ENCODE assay signal across 20 cellular contexts in genomic region chr3:195762249-195762585, GRCh38. TPM values are rescaled to one million over a fixed set of nuclear protein-coding genes. Genes with fewer than 3 reads are reported as not detected.
A peak's percentile ranks its signal among the peaks of the same experiment; 100 is the strongest.
DNase-seq lines count a peak whose midpoint lies in the region; ATAC-seq, FAIRE-seq and TF ChIP-seq lines count a peak whose summit lies in the region.
"Had no signal": no experiment of that assay in that cellular context is flagged by ENCODE, and none has a peak within 500 bp of the region (broad histone marks: within the 10 kb centered on the region; RNA-seq: fewer than 3 reads in every experiment).

No MANE protein-coding gene starts in this region.

- no peaks in the 10 kb centered on the region for H3K9me3 ChIP-seq in lower lobe of right lung

- H3K27ac Mint-ChIP-seq in activated naive CD4-positive, alpha-beta T cell treated with anti-CD3 and anti-CD28 coated beads, Interleukin-2, amount 10 ng/mL, durations not matched to agents 7 days and 5 days = no peak overlapping the region
- no peak overlapping the region for H3K27ac Mint-ChIP-seq in activated naive CD4-positive, alpha-beta T cell treated with anti-CD3 and anti-CD28 coated beads, Interleukin-2, amount 50 U/mL, for 72 hours
- H3K27ac Mint-ChIP-seq in stimulated activated memory B cell treated with anti-CD40 and anti-IgM and Interleukin-4, amounts not matched to agents 10 μg/mL and 1 μg/mL and 100 μg/mL, for 72 hours = no peak overlapping the region
- H3K27ac Mint-ChIP-seq in activated T-helper 1 cell treated with anti-CD3 and anti-CD28 coated beads, Interleukin-12 subunit alpha, Interleukin-12 subunit beta, Interleukin-2, Interleukin-4 antibody, amounts not matched to agents 30 ng/mL and 10 ng/mL and 1 ng/mL, durations not matched to agents 14 hours and 24 hours and 36 hours = no peak overlapping the region
- H3K27ac Mint-ChIP-seq: CD4-positive, CD25-positive, alpha-beta regulatory T cell had no signal

- DNase-seq in activated naive CD4-positive, alpha-beta T cell treated with anti-CD3 and anti-CD28 coated beads, Interleukin-2, amount 10 ng/mL, durations not matched to agents 7 days and 5 days = peak; percentile 18
- DNase-seq in activated naive CD4-positive, alpha-beta T cell treated with anti-CD3 and anti-CD28 coated beads, Interleukin-2, amount 50 U/mL, for 72 hours (ENCODE audit: low spot score in 2 of 2) = no peak
- peak; percentile 8 for DNase-seq in D721Med (ENCODE audit: insufficient read length, low spot score)
- DNase-seq in lower lobe of right lung = peak; percentile 30
- no peak for DNase-seq in pons (ENCODE audit: low spot score)
- DNase-seq in activated T-helper 1 cell treated with anti-CD3 and anti-CD28 coated beads, Interleukin-12 subunit alpha, Interleukin-12 subunit beta, Interleukin-2, Interleukin-4 antibody, amounts not matched to agents 30 ng/mL and 10 ng/mL and 1 ng/mL, durations not matched to agents 14 hours and 24 hours and 36 hours (ENCODE audit: low spot score) = no peak
- DNase-seq: Calu3; CD4-positive, CD25-positive, alpha-beta regulatory T cell; DMS153; DMS79 treated with DMSO at 0.1 percent for 48 hours; EL had no signal

- intact Hi-C loops in lower lobe of right lung (cut with DNase I) = no loop called here
- intact Hi-C loops in activated T-helper 1 cell treated with anti-CD3 and anti-CD28 coated beads, Interleukin-12 subunit alpha, Interleukin-12 subunit beta, Interleukin-2, Interleukin-4 antibody, amounts not matched to agents 30 ng/mL and 10 ng/mL and 1 ng/mL, durations not matched to agents 14 hours and 24 hours and 36 hours (cut with micrococcal nuclease) = no loop called here

- peaks cover under 1% of the 10 kb centered on the region for H3K9me3 Mint-ChIP-seq in activated naive CD4-positive, alpha-beta T cell treated with anti-CD3 and anti-CD28 coated beads, Interleukin-2, amount 10 ng/mL, durations not matched to agents 7 days and 5 days
- no peaks in the 10 kb centered on the region for H3K9me3 Mint-ChIP-seq in activated naive CD4-positive, alpha-beta T cell treated with anti-CD3 and anti-CD28 coated beads, Interleukin-2, amount 50 U/mL, for 72 hours
- peaks cover 1% of the 10 kb centered on the region for H3K9me3 Mint-ChIP-seq in stimulated activated memory B cell treated with anti-CD40 and anti-IgM and Interleukin-4, amounts not matched to agents 10 μg/mL and 1 μg/mL and 100 μg/mL, for 72 hours
- no peaks in the 10 kb centered on the region for H3K9me3 Mint-ChIP-seq in activated T-helper 1 cell treated with anti-CD3 and anti-CD28 coated beads, Interleukin-12 subunit alpha, Interleukin-12 subunit beta, Interleukin-2, Interleukin-4 antibody, amounts not matched to agents 30 ng/mL and 10 ng/mL and 1 ng/mL, durations not matched to agents 14 hours and 24 hours and 36 hours

- H3K4me3 ChIP-seq in lower lobe of right lung = no peak overlapping the region
- H3K4me3 ChIP-seq: K562 had no signal

- no peaks in the 10 kb centered on the region for H3K36me3 ChIP-seq in lower lobe of right lung

- H3K4me1 ChIP-seq in lower lobe of right lung = peaks cover 4% of the 10 kb centered on the region

- CTCF ChIA-PET in activated naive CD4-positive, alpha-beta T cell treated with anti-CD3 and anti-CD28 coated beads, Interleukin-2, amount 10 ng/mL, durations not matched to agents 7 days and 5 days (lab: Charles Lee) = no interaction called here

- H3K27ac ChIP-seq in lower lobe of right lung = no peak overlapping the region
- H3K27ac ChIP-seq: 22Rv1 had no signal

- H3K36me3 Mint-ChIP-seq in activated naive CD4-positive, alpha-beta T cell treated with anti-CD3 and anti-CD28 coated beads, Interleukin-2, amount 10 ng/mL, durations not matched to agents 7 days and 5 days = peaks cover 1% of the 10 kb centered on the region
- no peaks in the 10 kb centered on the region for H3K36me3 Mint-ChIP-seq in activated naive CD4-positive, alpha-beta T cell treated with anti-CD3 and anti-CD28 coated beads, Interleukin-2, amount 50 U/mL, for 72 hours
- no peaks in the 10 kb centered on the region for H3K36me3 Mint-ChIP-seq in stimulated activated memory B cell treated with anti-CD40 and anti-IgM and Interleukin-4, amounts not matched to agents 10 μg/mL and 1 μg/mL and 100 μg/mL, for 72 hours
- H3K36me3 Mint-ChIP-seq in activated T-helper 1 cell treated with anti-CD3 and anti-CD28 coated beads, Interleukin-12 subunit alpha, Interleukin-12 subunit beta, Interleukin-2, Interleukin-4 antibody, amounts not matched to agents 30 ng/mL and 10 ng/mL and 1 ng/mL, durations not matched to agents 14 hours and 24 hours and 36 hours (ENCODE audit: low read depth) = peaks cover 1% of the 10 kb centered on the region
- H3K36me3 Mint-ChIP-seq: CD4-positive, CD25-positive, alpha-beta regulatory T cell had no signal

- no peak for FAIRE-seq in D721Med (lab: Jason Lieb, UNC)
- FAIRE-seq: G401.6, GM12891, GM19239, H54, K562 had no signal

- peaks cover 86% of the 10 kb centered on the region for H3K27me3 Mint-ChIP-seq in activated naive CD4-positive, alpha-beta T cell treated with anti-CD3 and anti-CD28 coated beads, Interleukin-2, amount 10 ng/mL, durations not matched to agents 7 days and 5 days
- peaks cover 62% of the 10 kb centered on the region for H3K27me3 Mint-ChIP-seq in stimulated activated memory B cell treated with anti-CD40 and anti-IgM and Interleukin-4, amounts not matched to agents 10 μg/mL and 1 μg/mL and 100 μg/mL, for 72 hours
- H3K27me3 Mint-ChIP-seq in activated T-helper 1 cell treated with anti-CD3 and anti-CD28 coated beads, Interleukin-12 subunit alpha, Interleukin-12 subunit beta, Interleukin-2, Interleukin-4 antibody, amounts not matched to agents 30 ng/mL and 10 ng/mL and 1 ng/mL, durations not matched to agents 14 hours and 24 hours and 36 hours (ENCODE audit: insufficient read depth) = peaks cover 22% of the 10 kb centered on the region

- H3K4me3 Mint-ChIP-seq in activated naive CD4-positive, alpha-beta T cell treated with anti-CD3 and anti-CD28 coated beads, Interleukin-2, amount 10 ng/mL, durations not matched to agents 7 days and 5 days = no peak overlapping the region
- no peak overlapping the region for H3K4me3 Mint-ChIP-seq in stimulated activated memory B cell treated with anti-CD40 and anti-IgM and Interleukin-4, amounts not matched to agents 10 μg/mL and 1 μg/mL and 100 μg/mL, for 72 hours
- H3K4me3 Mint-ChIP-seq in activated T-helper 1 cell treated with anti-CD3 and anti-CD28 coated beads, Interleukin-12 subunit alpha, Interleukin-12 subunit beta, Interleukin-2, Interleukin-4 antibody, amounts not matched to agents 30 ng/mL and 10 ng/mL and 1 ng/mL, durations not matched to agents 14 hours and 24 hours and 36 hours = no peak overlapping the region
- H3K4me3 Mint-ChIP-seq: CD4-positive, CD25-positive, alpha-beta regulatory T cell had no signal

- TF ChIP-seq CTCF in D721Med (IDR thresholded peaks at IDR 0.05; ENCODE audit: insufficient read depth, missing control alignments) (no peak), lower lobe of right lung (IDR thresholded peaks at IDR 0.05) (no peak)

- peaks cover 5% of the 10 kb centered on the region for H3K4me1 Mint-ChIP-seq in activated naive CD4-positive, alpha-beta T cell treated with anti-CD3 and anti-CD28 coated beads, Interleukin-2, amount 10 ng/mL, durations not matched to agents 7 days and 5 days
- no peaks in the 10 kb centered on the region for H3K4me1 Mint-ChIP-seq in stimulated activated memory B cell treated with anti-CD40 and anti-IgM and Interleukin-4, amounts not matched to agents 10 μg/mL and 1 μg/mL and 100 μg/mL, for 72 hours
- H3K4me1 Mint-ChIP-seq in activated T-helper 1 cell treated with anti-CD3 and anti-CD28 coated beads, Interleukin-12 subunit alpha, Interleukin-12 subunit beta, Interleukin-2, Interleukin-4 antibody, amounts not matched to agents 30 ng/mL and 10 ng/mL and 1 ng/mL, durations not matched to agents 14 hours and 24 hours and 36 hours (ENCODE audit: low read depth) = peaks cover 5% of the 10 kb centered on the region

- ATAC-seq in activated naive CD4-positive, alpha-beta T cell treated with anti-CD3 and anti-CD28 coated beads, Interleukin-2, amount 50 U/mL, for 72 hours = no peak
- ATAC-seq in lower lobe of right lung (no peak), SK-N-SH treated with all-trans-retinoic acid at 6 μM for 48 hours (no peak)
- ATAC-seq in stimulated activated memory B cell treated with anti-CD40 and anti-IgM and Interleukin-4, amounts not matched to agents 10 μg/mL and 1 μg/mL and 100 μg/mL, for 72 hours = peak; percentile 25
- ATAC-seq: K562 had no signal

- peaks cover 64% of the 10 kb centered on the region for H3K27me3 ChIP-seq in lower lobe of right lung (ENCODE audit: low read depth)

TF ChIP-seq in SK-N-SH treated with all-trans-retinoic acid at 6 μM for 48 hours, 23 proteins besides CTCF, POLR2A, EP300 and RAD21 (continues in another document):
- TF ChIP-seq GLIS3 (CRISPR knock-in tag; IDR thresholded peaks at IDR 0.05) = no peak
- no peak for TF ChIP-seq BACH2 (CRISPR knock-in tag; IDR thresholded peaks at IDR 0.05; ENCODE audit: borderline replicate concordance)
- TF ChIP-seq ZC3H10 (CRISPR knock-in tag; IDR thresholded peaks at IDR 0.05) = no peak
- no peak for TF ChIP-seq CSRNP3 (CRISPR knock-in tag; IDR thresholded peaks at IDR 0.05)
- no peak for TF ChIP-seq PPARA (CRISPR knock-in tag; IDR thresholded peaks at IDR 0.05; ENCODE audit: borderline replicate concordance)
- no peak for TF ChIP-seq ZFP3 (CRISPR knock-in tag; IDR thresholded peaks at IDR 0.05)

RNA-seq across cellular contexts. Expression of gene MUC20, which starts 41.4 kb away (rescaled TPM):
- 1 to 10 TPM; 2.2 to 3.6 TPM for total RNA-seq in activated naive CD4-positive, alpha-beta T cell treated with anti-CD3 and anti-CD28 coated beads, Interleukin-2, amount 50 U/mL, for 72 hours
- 14.3 TPM for total RNA-seq in lower lobe of right lung
- 5.0 and 6.6 TPM in 2 replicates for total RNA-seq in activated T-helper 1 cell treated with anti-CD3 and anti-CD28 coated beads, Interleukin-12 subunit alpha, Interleukin-12 subunit beta, Interleukin-2, Interleukin-4 antibody, amounts not matched to agents 30 ng/mL and 10 ng/mL and 1 ng/mL, durations not matched to agents 14 hours and 24 hours and 36 hours

RNA-seq across cellular contexts. Expression of gene MUC4, which starts 49.5 kb away (rescaled TPM):
- under 1 TPM; 0.32 to 0.41 TPM for total RNA-seq in activated naive CD4-positive, alpha-beta T cell treated with anti-CD3 and anti-CD28 coated beads, Interleukin-2, amount 50 U/mL, for 72 hours
- 7.9 TPM for total RNA-seq in lower lobe of right lung
- total RNA-seq in activated T-helper 1 cell treated with anti-CD3 and anti-CD28 coated beads, Interleukin-12 subunit alpha, Interleukin-12 subunit beta, Interleukin-2, Interleukin-4 antibody, amounts not matched to agents 30 ng/mL and 10 ng/mL and 1 ng/mL, durations not matched to agents 14 hours and 24 hours and 36 hours = 1.6 and 2.4 TPM in 2 replicates
- total RNA-seq: A673; CD4-positive, CD25-positive, alpha-beta regulatory T cell had no signal

Comparison
In these comparisons a context has a peak if more than half of its experiments do, and no peak if none do; other contexts are left out.
1. DNase-seq: peak in activated naive CD4-positive, alpha-beta T cell treated with anti-CD3 and anti-CD28 coated beads, Interleukin-2, amount 10 ng/mL, durations not matched to agents 7 days and 5 days (single experiment), D721Med (single experiment) and lower lobe of right lung (single experiment); none in activated naive CD4-positive, alpha-beta T cell treated with anti-CD3 and anti-CD28 coated beads, Interleukin-2, amount 50 U/mL, for 72 hours (0 of 2), pons (single experiment) and activated T-helper 1 cell treated with anti-CD3 and anti-CD28 coated beads, Interleukin-12 subunit alpha, Interleukin-12 subunit beta, Interleukin-2, Interleukin-4 antibody, amounts not matched to agents 30 ng/mL and 10 ng/mL and 1 ng/mL, durations not matched to agents 14 hours and 24 hours and 36 hours (single experiment).